14 cellular contexts compared by ENCODE assay signal in the genomic region with DNA sequence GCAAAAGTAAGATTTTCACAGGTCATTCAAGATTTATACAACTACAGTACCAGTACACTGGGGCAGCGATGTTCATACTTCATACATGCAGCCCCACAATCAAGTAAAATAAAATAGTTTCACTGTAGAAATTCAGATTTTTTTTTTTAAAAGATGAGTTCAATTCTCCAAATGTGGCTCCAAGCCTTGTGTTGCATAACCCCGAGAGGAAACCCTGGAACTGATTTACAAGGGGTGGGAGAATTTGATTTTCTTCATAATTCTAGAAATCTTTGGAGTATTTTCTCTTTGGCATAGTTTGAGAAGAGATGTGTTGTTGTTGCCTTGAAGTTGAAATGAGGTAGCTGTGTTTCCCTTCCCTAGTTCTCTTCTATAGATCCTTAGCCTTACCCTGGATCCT. TPM values are rescaled to one million over a fixed set of nuclear protein-coding genes. Genes with fewer than 3 reads are reported as not detected.
A peak's percentile ranks its signal among the peaks of the same experiment; 100 is the strongest.
DNase-seq lines count a peak whose midpoint lies in the region; ATAC-seq and TF ChIP-seq lines count a peak whose summit lies in the region.
"Had no signal": no experiment of that assay in that cellular context is flagged by ENCODE, and none has a peak within 500 bp of the region (broad histone marks: within the 10 kb centered on the region; RNA-seq: fewer than 3 reads in every experiment).

No MANE protein-coding gene starts in this region.

- POLR2A ChIA-PET in Panc1 (lab: Charles Lee) = interaction anchor here (0.6 kb wide), 1 partner anchor 87 kb away, joined by 4 read pairs; no protein-coding TSS in a partner anchor

- TF ChIP-seq CTCF in Panc1 (IDR thresholded peaks at IDR 0.05) (no peak), endodermal cell (conservative IDR thresholded peaks at IDR 0.05) (no peak)

- H3K36me3 ChIP-seq in Panc1 (ENCODE audit: control insufficient read depth, insufficient read depth, low read length) (peaks cover 2% of the 10 kb centered on the region; the same call in 1 of the 2 replicates), endodermal cell (ENCODE audit: control insufficient read depth, insufficient read depth, low read length) (peaks cover 74% of the 10 kb centered on the region), mucosa of rectum (ENCODE audit: control insufficient read depth in 2 of 2, insufficient read depth in 2 of 2, low read length in 2 of 2) (peaks cover 4 to 5% of the 10 kb centered on the region in 2 donors)

- H3K27me3 ChIP-seq in Panc1 (ENCODE audit: control insufficient read depth, insufficient read depth, low read length) (no peaks in the 10 kb centered on the region), endodermal cell (ENCODE audit: control insufficient read depth, insufficient read depth, low read length, poor library complexity, severe bottlenecking) (no peaks in the 10 kb centered on the region), mucosa of rectum (ENCODE audit: control insufficient read depth in 2 of 2, insufficient read depth in 2 of 2, low read length in 2 of 2) (no peaks in the 10 kb centered on the region)

- ATAC-seq in Panc1 = no peak

- peak overlapping the region; percentile 90 for H3K4me3 Mint-ChIP-seq in endodermal cell
- H3K4me3 Mint-ChIP-seq: activated CD4-positive, alpha-beta T cell treated with anti-CD3 and anti-CD28 coated beads, Interleukin-2, amount 10 ng/mL, durations not matched to agents 7 days and 5 days had no signal

- peak overlapping the region; percentile 96 for H3K27ac ChIP-seq in Panc1 (ENCODE audit: low read length)
- H3K27ac ChIP-seq in endodermal cell (ENCODE audit: low read depth, low read length) = no peak overlapping the region
- peak overlapping the region; percentile 49 to 61 for H3K27ac ChIP-seq in mucosa of rectum (ENCODE audit: low read depth in 2 of 2, low read length in 2 of 2)

- H3K9ac ChIP-seq in endodermal cell (ENCODE audit: extremely low read depth, low read length, poor library complexity, severe bottlenecking) = peak overlapping the region; percentile 98
- H3K9ac ChIP-seq in mucosa of rectum (ENCODE audit: low read depth in 1 of 2, low read length in 2 of 2) = peak overlapping the region in 1 of 2 donors; percentile 98

- in situ Hi-C loops in Panc1 (cut with HindIII; ENCODE audit: low pct_unique_long_range_greater_than_20kb, low sequenced_read_pairs) = no loop called here

- peaks cover 44% of the 10 kb centered on the region for H3K4me1 Mint-ChIP-seq in endodermal cell

- 30 to 62% methylated on average over 1 to 2 of the region's 2 CpGs for WGBS in endodermal cell (ENCODE audit: insufficient coverage in 1 of 2, insufficient read length in 1 of 2), 2 experiments

- H3K4me3 ChIP-seq in Panc1 (ENCODE audit: low read depth in 2 of 2, low read length in 2 of 2) = peak overlapping the region; percentile 10 to 95; a peak in 3 of 4 replicates
- peak overlapping the region; percentile 89 for H3K4me3 ChIP-seq in endodermal cell (ENCODE audit: low read length)
- peak overlapping the region in 1 of 2 donors; percentile 93 for H3K4me3 ChIP-seq in mucosa of rectum (ENCODE audit: low read length in 2 of 2)

- BruUV-seq in Panc1 (replicated peaks; lab: Mats Ljungman, UMichigan) = no TSS peak

- no peaks in the 10 kb centered on the region for H3K9me3 Mint-ChIP-seq in endodermal cell
- H3K9me3 Mint-ChIP-seq: activated CD4-positive, alpha-beta T cell treated with anti-CD3 and anti-CD28 coated beads, Interleukin-2, amount 10 ng/mL, durations not matched to agents 7 days and 5 days had no signal

- H3K4me1 ChIP-seq in Panc1 (ENCODE audit: control insufficient read depth, insufficient read depth, low read length) (peaks cover 32% of the 10 kb centered on the region), endodermal cell (ENCODE audit: control insufficient read depth, insufficient read depth, low read length) (peaks cover 6% of the 10 kb centered on the region), mucosa of rectum (ENCODE audit: control insufficient read depth in 2 of 2, insufficient read depth in 2 of 2, low read length in 2 of 2) (peaks cover 15 to 30% of the 10 kb centered on the region in 2 donors)

- CTCF ChIA-PET in Panc1 (lab: Charles Lee) = no interaction called here

- peaks cover 12% of the 10 kb centered on the region for H3K27me3 Mint-ChIP-seq in endodermal cell (ENCODE audit: insufficient read depth)

- H3K9me3 ChIP-seq in Panc1 (ENCODE audit: control insufficient read depth, insufficient read depth, low read depth, low read length) (no peaks in the 10 kb centered on the region), endodermal cell (ENCODE audit: control insufficient read depth, low read length) (no peaks in the 10 kb centered on the region), mucosa of rectum (ENCODE audit: control insufficient read depth in 2 of 2, low read length in 2 of 2) (no peaks in the 10 kb centered on the region)

- H3K36me3 Mint-ChIP-seq in endodermal cell (ENCODE audit: low read depth) = peaks cover 65% of the 10 kb centered on the region

- no peak for DNase-seq in Panc1 (ENCODE audit: low read depth, low spot score)
- no peak for DNase-seq in endodermal cell
- DNase-seq in superior temporal gyrus (ENCODE audit: extremely low spot score) = peak; percentile 42
- DNase-seq in effector CD4-positive, alpha-beta T cell = no peak
- DNase-seq in islet precursor cell = no peak
- DNase-seq in NCI-H82 treated with DMSO at 0.1 percent for 48 hours (lab: John Stamatoyannopoulos, UW; ENCODE audit: unreplicated experiment) = no peak
- DNase-seq in anterior cingulate cortex (lab: John Stamatoyannopoulos, UW) = no peak
- DNase-seq: activated CD4-positive, alpha-beta T cell treated with anti-CD3 and anti-CD28 coated beads, Interleukin-2, amount 10 ng/mL, durations not matched to agents 7 days and 5 days; activated effector memory CD4-positive, alpha-beta T cell treated with Interleukin-2 at 50 U/mL for 16 hours; head of caudate nucleus; NCI-H2081 had no signal

- H3K27ac Mint-ChIP-seq in endodermal cell = no peak overlapping the region
- H3K27ac Mint-ChIP-seq: activated CD4-positive, alpha-beta T cell treated with anti-CD3 and anti-CD28 coated beads, Interleukin-2, amount 10 ng/mL, durations not matched to agents 7 days and 5 days had no signal

- intact Hi-C loops in Panc1 (cut with micrococcal nuclease; ENCODE audit: unreplicated experiment) = loop anchor here (5.0 kb wide), 2 partner anchors 72 to 87 kb away; a partner anchor contains a TSS

RNA-seq across cellular contexts. Expression of a gene that starts 3.0 kb away (rescaled TPM):
- total RNA-seq in Panc1 (2021; ENCODE audit: unreplicated experiment) (95.2 TPM), endodermal cell (100 to 1,000 TPM; 432 to 444 TPM)
- 56.2 TPM for polyA plus RNA-seq in Panc1 (2012; ENCODE audit: insufficient read length)
- polyA plus RNA-seq in endodermal cell (2013, experiment 1 of 2) = 116 TPM
- polyA plus RNA-seq in endodermal cell (2013, experiment 2 of 2) = 147 TPM

RNA-seq across cellular contexts. Expression of a gene that starts 51.4 kb away (rescaled TPM):
- 0.15 TPM for total RNA-seq in Panc1 (2021; ENCODE audit: unreplicated experiment)
- 0.12 TPM for polyA plus RNA-seq in Panc1 (2012; ENCODE audit: insufficient read length)
- 1 to 10 TPM in 1 of 2 donors, under 1 TPM in 1; 0.70 to 2.0 TPM for total RNA-seq in endodermal cell
- polyA plus RNA-seq in endodermal cell (2013, experiment 1 of 2) = 0.36 TPM
- 0.33 TPM for polyA plus RNA-seq in endodermal cell (2013, experiment 2 of 2)
- total RNA-seq: activated CD4-positive, alpha-beta T cell treated with anti-CD3 and anti-CD28 coated beads, Interleukin-2, amount 10 ng/mL, durations not matched to agents 7 days and 5 days; lung microvascular endothelial cell; T-helper 1 cell treated with Interleukin-12 subunit alpha and Interleukin-12 subunit beta and Interleukin-4 antibody, amounts not matched to agents 30 ng/mL and 1 ng/mL, for 36 hours had no signal
